ENCODE assay signal across 8 cellular contexts in the genomic region with DNA sequence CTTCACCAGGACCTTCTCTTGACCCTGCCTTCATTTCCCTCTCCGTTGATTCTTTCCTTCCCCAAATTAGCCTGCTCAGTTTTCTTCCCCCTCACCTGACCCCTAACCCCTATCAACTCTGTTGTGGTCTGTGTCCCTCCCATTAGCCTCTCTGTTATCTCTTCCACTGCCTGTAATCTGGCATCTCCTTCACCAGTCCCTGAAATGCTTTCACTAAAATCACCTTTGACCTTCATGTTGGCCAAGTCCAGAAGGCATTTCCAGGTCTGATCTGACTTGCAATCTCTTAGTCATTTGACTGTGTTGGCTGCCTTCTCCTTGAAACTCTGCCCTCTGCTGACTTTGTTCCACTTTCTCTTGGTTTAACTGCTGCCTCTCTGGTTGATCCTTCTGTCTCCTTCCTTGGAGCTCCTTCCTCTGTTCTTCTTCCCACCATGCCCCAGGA. TPM values are rescaled to one million over a fixed set of nuclear protein-coding genes. Genes with fewer than 3 reads are reported as not detected.
A peak's percentile ranks its signal among the peaks of the same experiment; 100 is the strongest.
DNase-seq lines count a peak whose midpoint lies in the region; ATAC-seq and TF ChIP-seq lines count a peak whose summit lies in the region.

No MANE protein-coding gene starts in this region.

- intact Hi-C loops in OCI-LY7 (cut with micrococcal nuclease; ENCODE audit: unreplicated experiment) (no loop called here), right lobe of liver (cut with DNase I) (no loop called here)

- peak overlapping the region; percentile 85 for H3K27ac Mint-ChIP-seq in type B pancreatic cell

- TF ChIP-seq CTCF in GM10266 (IDR thresholded peaks at IDR 0.05; ENCODE audit: control insufficient read depth, insufficient read depth, low read depth, missing control alignments): peak; percentile 31
- peak; percentile 63 for TF ChIP-seq CTCF in OCI-LY7 (conservative IDR thresholded peaks at IDR 0.05; ENCODE audit: low read length)
- TF ChIP-seq CTCF in right lobe of liver (IDR thresholded peaks at IDR 0.05): peak in 3 of 4 donors; percentile 25 to 45 (median 35)
- no peak for TF ChIP-seq CTCF in type B pancreatic cell (conservative IDR thresholded peaks at IDR 0.05)

- H3K4me1 Mint-ChIP-seq in type B pancreatic cell (ENCODE audit: unreplicated experiment): peaks cover 31% of the 10 kb centered on the region

- H2AFZ ChIP-seq in OCI-LY7 (ENCODE audit: low read length): no peak overlapping the region

- POLR2A ChIA-PET in OCI-LY7 (lab: Charles Lee): no interaction called here

- WGBS in right lobe of liver (ENCODE audit: insufficient coverage, low coverage, low lambda C conversion rate, missing lambda C conversion rate): 8% methylated on average over 1 of the region's 1 CpG

- H3K9me2 ChIP-seq in OCI-LY7 (ENCODE audit: insufficient read depth, low read length): no peaks in the 10 kb centered on the region

- peak overlapping the region; percentile 90 for H3K4me3 Mint-ChIP-seq in type B pancreatic cell

- H3K79me2 ChIP-seq in OCI-LY7 (ENCODE audit: insufficient read depth, low read depth, low read length): no peaks in the 10 kb centered on the region

- H3K36me3 Mint-ChIP-seq in type B pancreatic cell: no peaks in the 10 kb centered on the region

- BruUV-seq in OCI-LY7 (replicated peaks; lab: Mats Ljungman, UMichigan): no TSS peak

- no peak for TF ChIP-seq POLR2A in right lobe of liver (IDR thresholded peaks at IDR 0.05)

- in situ Hi-C loops in ACHN (cut with HindIII; ENCODE audit: low pct_ligation_motif_present, low pct_unique_long_range_greater_than_20kb, low sequenced_read_pairs): no loop called here

- no peak overlapping the region for H3K4me2 ChIP-seq in OCI-LY7 (ENCODE audit: low read length)

- no peaks in the 10 kb centered on the region for H3K9me3 Mint-ChIP-seq in type B pancreatic cell

- no peak overlapping the region for H3K27ac ChIP-seq in OCI-LY7 (ENCODE audit: low read depth, low read length, poor library complexity, severe bottlenecking)
- peak overlapping the region; percentile 2 for H3K27ac ChIP-seq in caudate nucleus (ENCODE audit: low read depth, low read length)
- peak overlapping the region in 1 of 3 donors; percentile 59 for H3K27ac ChIP-seq in right lobe of liver

- DNase-seq in ACHN: peak; percentile 73
- peak; percentile 47 for DNase-seq in GM10266 (ENCODE audit: extremely low spot score)
- DNase-seq in OCI-LY7 (ENCODE audit: low spot score): peak; percentile 12
- DNase-seq in caudate nucleus (lab: John Stamatoyannopoulos, UW): peak in 3 of 61 donors; percentile 7 to 13 (median 8)
- peak in 1 of 3 donors; percentile 72 for DNase-seq in right lobe of liver
- DNase-seq in type B pancreatic cell (ENCODE audit: extremely low spot score, unreplicated experiment): no peak
- DNase-seq in NCI-H446 treated with DMSO at 0.1 percent for 48 hours (lab: John Stamatoyannopoulos, UW): no peak

- CTCF ChIA-PET in OCI-LY7 (lab: Charles Lee; ENCODE audit: unreplicated experiment): no interaction called here

- H3K4me1 ChIP-seq in OCI-LY7 (ENCODE audit: insufficient read depth, low read length, poor library complexity, severe bottlenecking): no peaks in the 10 kb centered on the region
- peaks cover 0 to 34% (median 10%) of the 10 kb centered on the region in 4 donors for H3K4me1 ChIP-seq in right lobe of liver

- peaks cover 10% of the 10 kb centered on the region for H3K27me3 Mint-ChIP-seq in type B pancreatic cell

- no peaks in the 10 kb centered on the region for H3K36me3 ChIP-seq in OCI-LY7 (ENCODE audit: insufficient read depth, low read length)
- no peaks in the 10 kb centered on the region for H3K36me3 ChIP-seq in right lobe of liver

- H3K27me3 ChIP-seq in right lobe of liver: no peaks in the 10 kb centered on the region

- H3K4me3 ChIP-seq in OCI-LY7 (ENCODE audit: low read depth, low read length, poor library complexity, severe bottlenecking): no peak overlapping the region
- peak overlapping the region; percentile 28 to 52 (median 33) for H3K4me3 ChIP-seq in right lobe of liver

- no peaks in the 10 kb centered on the region for H3K9me3 ChIP-seq in OCI-LY7 (ENCODE audit: low read length)
- no peaks in the 10 kb centered on the region for H3K9me3 ChIP-seq in right lobe of liver

- peak; percentile 72 to 78 (median 76) for ATAC-seq in right lobe of liver
- ATAC-seq in HG02973 (IDR thresholded peaks at IDR 0.05; ENCODE audit: unreplicated experiment): no peak

- no peaks in the 10 kb centered on the region for H4K20me1 ChIP-seq in OCI-LY7 (ENCODE audit: insufficient read depth, low read length)

RNA-seq across cellular contexts. Expression of a gene that starts 28.2 kb away (rescaled TPM):
- total RNA-seq in OCI-LY7 (2014; rRNA removed; shearing (Covaris generic)): 20.3 and 28.8 TPM in 2 replicates
- total RNA-seq in OCI-LY7 (2022) (10.2 and 11.5 TPM in 2 replicates), right lobe of liver (1 to 10 TPM; 1.9 to 8.2 (median 3.2) TPM), type B pancreatic cell (ENCODE audit: low replicate concordance) (11.5 and 39.5 TPM in 2 replicates)

RNA-seq across cellular contexts. Expression of a gene that starts 32.6 kb away (rescaled TPM):
- not detected in 2 replicates for total RNA-seq in OCI-LY7 (2014; rRNA removed; shearing (Covaris generic))
- total RNA-seq in OCI-LY7 (2022): not detected in 2 replicates
- not detected for total RNA-seq in right lobe of liver
- 0.12 and 0.27 TPM in 2 replicates for total RNA-seq in type B pancreatic cell (ENCODE audit: low replicate concordance)

RNA-seq across cellular contexts. Expression of a gene that starts 51.7 kb away (rescaled TPM):
- total RNA-seq in OCI-LY7 (2014; rRNA removed; shearing (Covaris generic)): not detected in 2 replicates
- total RNA-seq in OCI-LY7 (2022): not detected in 2 replicates
- 100 to 1,000 TPM in 2 of 6 experiments, 10 to 100 TPM in 4; 32.2 to 145 (median 68.2) TPM for total RNA-seq in right lobe of liver
- total RNA-seq in type B pancreatic cell (ENCODE audit: low replicate concordance): 7.8 and 12.5 TPM in 2 replicates

Comparison
In these comparisons a context has a peak if more than half of its experiments do, and no peak if none do; other contexts are left out.
1. DNase-seq: peak in ACHN (single experiment), GM10266 (single experiment) and OCI-LY7 (single experiment); none in type B pancreatic cell (single experiment) and NCI-H446 treated with DMSO at 0.1 percent for 48 hours (single experiment).